In the genomic region with DNA sequence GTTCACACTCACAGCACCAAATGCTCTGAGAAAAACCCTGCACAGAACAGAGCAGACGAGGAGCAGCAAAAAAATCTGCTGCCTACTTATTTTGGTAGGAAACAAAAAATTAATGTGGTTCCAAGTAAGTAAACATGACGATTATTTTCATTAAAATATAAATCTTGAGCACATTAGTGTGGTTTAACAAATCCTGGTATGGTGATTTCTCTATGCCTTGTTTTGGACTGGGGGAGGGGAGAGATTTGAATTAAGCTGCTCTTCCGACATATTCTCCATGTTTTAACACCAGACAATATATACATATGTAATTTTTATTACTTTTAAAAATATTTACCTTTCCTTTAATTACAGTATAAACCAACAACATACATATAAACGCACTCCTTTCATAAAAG, we compare ENCODE assay signal across 8 cellular contexts. TPM values are rescaled to one million over a fixed set of nuclear protein-coding genes. Genes with fewer than 3 reads are reported as not detected.
DNase-seq lines count a peak whose midpoint lies in the region; ATAC-seq and TF ChIP-seq lines count a peak whose summit lies in the region.

No MANE protein-coding gene starts in this region.

- intact Hi-C loops in activated B cell treated with CpG ODN at 0.5 μM for 24 hours (cut with micrococcal nuclease): loop anchor here (2.0 to 5.0 kb wide), 4 partner anchors 21 to 1527 kb away; a partner anchor contains a TSS
- intact Hi-C loops in spleen (cut with DNase I; ENCODE audit: low total_unique reads): no loop called here
- intact Hi-C loops in adrenal gland (cut with DNase I): loop anchor here (5.0 to 10.0 kb wide), 4 partner anchors 75 to 365 kb away; no protein-coding TSS in a partner anchor

- H3K4me3 Mint-ChIP-seq in activated B cell treated with CpG ODN at 0.5 μM for 24 hours: peak overlapping the region; percentile 99

- no peaks in the 10 kb centered on the region for H3K9me3 ChIP-seq in spleen
- H3K9me3 ChIP-seq in adrenal gland (replicated peaks in 1 of 3): no peaks in the 10 kb centered on the region

- H3K27ac Mint-ChIP-seq in activated B cell treated with CpG ODN at 0.5 μM for 24 hours: peak overlapping the region; percentile 100

- peaks cover 61% of the 10 kb centered on the region for H3K4me1 Mint-ChIP-seq in activated B cell treated with CpG ODN at 0.5 μM for 24 hours

- CTCF ChIA-PET in activated B cell treated with CpG ODN at 0.5 μM for 24 hours (lab: Charles Lee): interaction anchor here (3.4 kb wide), 1 partner anchor 212 kb away, joined by 25 read pairs; no protein-coding TSS in a partner anchor

- 24 to 38% (median 24%) methylated on average over 4 of the region's 4 CpGs for WGBS in spleen, 5 donors
- 14 to 39% (median 25%) methylated on average over 4 of the region's 4 CpGs for WGBS in adrenal gland, 4 donors

- H3K27ac ChIP-seq in spleen: peak overlapping the region; percentile 94 to 99 (median 98)
- H3K27ac ChIP-seq in adrenal gland: peak overlapping the region in 2 of 5 donors; percentile 93 to 100

- H3K4me3 ChIP-seq in iPS-11a (ENCODE audit: low read depth, low read length): peak overlapping the region; percentile 73
- H3K4me3 ChIP-seq in spleen: peak overlapping the region; percentile 52 to 85 (median 64)
- H3K4me3 ChIP-seq in adrenal gland: peak overlapping the region in 2 of 4 donors; percentile 81 to 83

- TF ChIP-seq POLR2A in spleen (IDR thresholded peaks at IDR 0.05): no peak
- TF ChIP-seq POLR2A in adrenal gland (IDR thresholded peaks at IDR 0.05): no peak

- no peaks in the 10 kb centered on the region for H3K9me3 Mint-ChIP-seq in activated B cell treated with CpG ODN at 0.5 μM for 24 hours

- DNase-seq in DMS 273 (lab: John Stamatoyannopoulos, UW; ENCODE audit: unreplicated experiment) (peak; percentile 34), DMS 273 treated with DMSO at 0.1 percent for 48 hours (lab: John Stamatoyannopoulos, UW) (no peak), activated B cell treated with CpG ODN at 0.5 μM for 24 hours (no peak), spleen (no peak), adrenal gland (no peak), T1000 (lab: John Stamatoyannopoulos, UW) (no peak)
- DNase-seq in stimulated activated CD8-positive, alpha-beta memory T cell treated with anti-CD3 and anti-CD28 coated beads, Interleukin-4, amount 100 ng/mL, for 48 hours: no peak

- no peak for TF ChIP-seq CTCF in activated B cell treated with CpG ODN at 0.5 μM for 24 hours (IDR thresholded peaks at IDR 0.05)
- TF ChIP-seq CTCF in spleen (IDR thresholded peaks at IDR 0.05 in 8 of 11, conservative IDR thresholded peaks at IDR 0.05 in 3 of 11): no peak
- no peak for TF ChIP-seq CTCF in adrenal gland (IDR thresholded peaks at IDR 0.05)

- peaks cover 0 to 10% (median 0%) of the 10 kb centered on the region in 6 donors for H3K36me3 ChIP-seq in spleen
- H3K36me3 ChIP-seq in adrenal gland (replicated peaks in 1 of 2): no peaks in the 10 kb centered on the region

- no peaks in the 10 kb centered on the region for H3K27me3 Mint-ChIP-seq in activated B cell treated with CpG ODN at 0.5 μM for 24 hours

- H3K4me1 ChIP-seq in spleen (peaks cover 32 to 69% (median 50%) of the 10 kb centered on the region in 6 donors), adrenal gland (replicated peaks in 1 of 2) (peaks cover 6 to 40% of the 10 kb centered on the region in 2 donors)

- ATAC-seq in activated B cell treated with CpG ODN at 0.5 μM for 24 hours (ENCODE audit: low read depth): no peak

- POLR2A ChIA-PET in activated B cell treated with CpG ODN at 0.5 μM for 24 hours (lab: Charles Lee): interaction anchor here (1.4 to 2.1 kb wide), 3 partner anchors 18 to 123 kb away, joined by 3 to 20 read pairs (median 19); no protein-coding TSS in a partner anchor

- H3K36me3 Mint-ChIP-seq in activated B cell treated with CpG ODN at 0.5 μM for 24 hours (ENCODE audit: low read depth): peaks cover 56% of the 10 kb centered on the region

- H3K27me3 ChIP-seq in spleen (replicated peaks in 1 of 7) (no peaks in the 10 kb centered on the region), adrenal gland (no peaks in the 10 kb centered on the region)

RNA-seq across cellular contexts. Expression of a gene that starts 1.8 kb away (rescaled TPM):
- total RNA-seq in activated B cell treated with CpG ODN at 0.5 μM for 24 hours (62.7 and 72.9 TPM in 2 replicates), spleen (10 to 100 TPM; 30.7 to 44.2 (median 36.2) TPM), adrenal gland (10 to 100 TPM; 17.3 to 83.9 (median 46.3) TPM)
- polyA plus RNA-seq in spleen (10 to 100 TPM in 1 of 3 donors, 1 to 10 TPM in 2; 5.9 to 14.5 (median 8.5) TPM), adrenal gland (10 to 100 TPM in 1 of 3 donors, 1 to 10 TPM in 2; 7.6 to 16.1 (median 9.2) TPM)
